23 cellular contexts compared by ENCODE assay signal in the genomic region with DNA sequence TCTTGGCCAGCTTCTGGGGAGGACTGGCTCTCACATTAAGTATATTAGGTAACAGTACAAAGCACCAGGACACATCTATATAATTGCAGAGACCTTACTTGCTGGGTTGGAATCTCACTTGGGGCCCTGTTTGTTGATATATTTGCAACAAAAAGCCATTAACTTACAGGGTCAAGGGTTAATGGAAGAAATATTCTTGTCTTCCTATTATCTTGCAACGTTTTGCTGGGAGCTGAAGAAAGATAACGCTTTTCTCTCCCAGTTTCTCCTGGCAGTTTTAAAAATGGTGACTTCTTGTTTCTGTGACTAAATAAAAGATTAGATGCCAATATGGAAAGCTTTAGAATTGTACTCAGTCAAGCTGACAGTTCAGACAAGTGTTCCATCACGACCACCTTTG.
DNase-seq lines count a peak whose midpoint lies in the region; TF ChIP-seq lines count a peak whose summit lies in the region.
"Had no signal": no experiment of that assay in that cellular context is flagged by ENCODE, and none has a peak within 500 bp of the region (broad histone marks: within the 10 kb centered on the region; RNA-seq: fewer than 3 reads in every experiment).

No MANE protein-coding gene starts in this region.

- CTCF ChIA-PET in RWPE1 (lab: Yijun Ruan, JAX), result no interaction called here

- DNase-seq in BE2C, result peak; percentile 40
- DNase-seq in SK-N-DZ (ENCODE audit: low spot score), result peak; percentile 94
- DNase-seq in hepatocyte (ENCODE audit: low spot score), result no peak
- DNase-seq in mucosa of gallbladder (ENCODE audit: low spot score), result no peak
- no peak for DNase-seq in RWPE1 (ENCODE audit: low spot score)
- no peak for DNase-seq in HPDE6-E6E7 (ENCODE audit: extremely low spot score)
- DNase-seq: AML-193; C1 segment of cervical spinal cord; CD4-positive, alpha-beta memory T cell; CD4-positive, CD25-positive, alpha-beta regulatory T cell; CD8-positive, alpha-beta memory T cell; COR-L47; DMS 273 treated with DMSO at 0.1 percent for 48 hours; DMS153; DMS53; DMS79; DND-41; EL; GDM1 had no signal

- H3K4me1 ChIP-seq in BE2C (peaks cover 21% of the 10 kb centered on the region), hepatocyte (ENCODE audit: insufficient read depth) (no peaks in the 10 kb centered on the region)
- H3K4me1 ChIP-seq: A549, BLaER1 had no signal

- H3K27me3 ChIP-seq in BE2C, result no peaks in the 10 kb centered on the region
- H3K27me3 ChIP-seq in hepatocyte, result no peaks in the 10 kb centered on the region
- H3K27me3 ChIP-seq: BLaER1 had no signal

- H3K9me3 ChIP-seq in BE2C (no peaks in the 10 kb centered on the region), hepatocyte (ENCODE audit: low read depth) (no peaks in the 10 kb centered on the region)
- H3K9me3 ChIP-seq: A549, BLaER1 had no signal

- H2AFZ ChIP-seq in hepatocyte, result peak overlapping the region; percentile 16

- H3K4me2 ChIP-seq in hepatocyte, result no peak overlapping the region
- H3K4me2 ChIP-seq: A549, BLaER1 had no signal

- H3K36me3 ChIP-seq in BE2C (no peaks in the 10 kb centered on the region), hepatocyte (replicated peaks; ENCODE audit: insufficient read depth, low read depth) (no peaks in the 10 kb centered on the region)
- H3K36me3 ChIP-seq: BLaER1 had no signal

- TF ChIP-seq CTCF in BE2C (IDR thresholded peaks at IDR 0.05; ENCODE audit: low read depth, low read length) (no peak), hepatocyte (IDR thresholded peaks at IDR 0.05; ENCODE audit: poor library complexity) (no peak), RWPE1 (conservative IDR thresholded peaks at IDR 0.05; ENCODE audit: low read depth) (no peak)

- H3K9me2 ChIP-seq in hepatocyte (replicated peaks; ENCODE audit: insufficient read depth), result no peaks in the 10 kb centered on the region

- H3K4me3 ChIP-seq in BE2C (ENCODE audit: low read depth, low read length) (no peak overlapping the region), hepatocyte (no peak overlapping the region)
- H3K4me3 ChIP-seq: A549, BLaER1, GM12878 had no signal

- H3K27ac ChIP-seq in hepatocyte, result no peak overlapping the region
- H3K27ac ChIP-seq in RWPE1, result no peak overlapping the region
- H3K27ac ChIP-seq: 22Rv1, A549, BLaER1 had no signal

- H3K79me2 ChIP-seq in hepatocyte, result no peaks in the 10 kb centered on the region

- POLR2A ChIA-PET in RWPE1 (lab: Yijun Ruan, JAX; ENCODE audit: low non-redundant PET), result no interaction called here

- 49% methylated on average over 3 of the region's 3 CpGs for WGBS in hepatocyte (ENCODE audit: low lambda C conversion rate, missing lambda C conversion rate)

- H4K20me1 ChIP-seq in hepatocyte (ENCODE audit: insufficient read depth, poor library complexity, severe bottlenecking), result no peaks in the 10 kb centered on the region
- H4K20me1 ChIP-seq: BLaER1 had no signal

Comparison
In these comparisons a context has a peak if more than half of its experiments do, and no peak if none do; other contexts are left out.
1. DNase-seq: peak in BE2C (single experiment) and SK-N-DZ (single experiment); none in hepatocyte (single experiment), mucosa of gallbladder (single experiment), RWPE1 (single experiment) and HPDE6-E6E7 (single experiment).